ENCODE assay signal across 23 cellular contexts in the genomic region with DNA sequence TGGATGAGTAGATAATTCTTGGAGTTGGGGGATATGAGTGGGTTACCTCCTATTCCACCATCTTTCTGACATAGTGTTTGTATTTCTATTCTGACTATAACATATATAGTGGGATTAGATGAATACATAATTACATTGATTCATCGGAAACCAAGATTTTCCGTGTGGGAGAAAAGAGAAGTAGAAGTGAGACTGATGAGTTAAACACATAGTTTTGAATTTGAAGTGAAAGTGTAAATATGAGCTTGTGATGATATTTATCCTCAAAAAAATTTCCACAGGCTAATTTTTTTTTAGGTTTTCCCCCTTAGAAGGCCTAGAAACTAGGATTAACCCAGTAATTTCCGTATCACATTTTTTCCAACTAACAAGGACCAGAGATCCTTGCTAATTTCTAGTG.
"Had no signal": no experiment of that assay in that cellular context is flagged by ENCODE, and none has a peak within 500 bp of the region (broad histone marks: within the 10 kb centered on the region; RNA-seq: fewer than 3 reads in every experiment).

No MANE protein-coding gene starts in this region.

- H3K27ac Mint-ChIP-seq: activated CD4-positive, alpha-beta T cell treated with anti-CD3 and anti-CD28 coated beads for 36 hours; activated naive CD8-positive, alpha-beta T cell; activated T-cell treated with anti-CD3 and anti-CD28 coated beads, Interleukin-2, amount 50 U/mL, for 24 hours; activated T-helper 17 cell treated with anti-CD3 and anti-CD28 coated beads, Interleukin-2, amount 50 U/mL, for 72 hours; endodermal cell; mesothelial cell of epicardium; naive thymus-derived CD8-positive, alpha-beta T cell; neural progenitor cell; WTC11 had no signal

- ATAC-seq: activated CD4-positive, alpha-beta T cell treated with anti-CD3 and anti-CD28 coated beads for 36 hours; activated T-helper 17 cell treated with anti-CD3 and anti-CD28 coated beads, Interleukin-2, amount 50 U/mL, for 72 hours; gastroesophageal sphincter; naive thymus-derived CD8-positive, alpha-beta T cell; right lobe of liver; WTC11 had no signal

- H3K36me3 Mint-ChIP-seq: activated naive CD8-positive, alpha-beta T cell; mesothelial cell of epicardium; neural progenitor cell had no signal

- H3K4me3 Mint-ChIP-seq: activated CD4-positive, alpha-beta T cell treated with anti-CD3 and anti-CD28 coated beads for 36 hours; activated naive CD8-positive, alpha-beta T cell; activated T-cell treated with anti-CD3 and anti-CD28 coated beads, Interleukin-2, amount 50 U/mL, for 24 hours; activated T-helper 17 cell treated with anti-CD3 and anti-CD28 coated beads, Interleukin-2, amount 50 U/mL, for 72 hours; central memory CD8-positive, alpha-beta T cell; endodermal cell; mesothelial cell of epicardium; naive thymus-derived CD8-positive, alpha-beta T cell; neural progenitor cell; WTC11 had no signal

- H3K9me3 Mint-ChIP-seq: central memory CD8-positive, alpha-beta T cell had no signal

- DNase-seq: activated CD4-positive, alpha-beta T cell treated with anti-CD3 and anti-CD28 coated beads for 36 hours; activated CD4-positive, alpha-beta T cell treated with anti-CD3 and anti-CD28 coated beads, Interleukin-2, amount 50 U/mL, for 4 hours; activated CD8-positive, alpha-beta memory T cell treated with anti-CD3 and anti-CD28 coated beads for 24 hours; activated CD8-positive, alpha-beta memory T cell treated with anti-CD3 and anti-CD28 coated beads, Interleukin-2, amount 50 U/mL, for 4 hours; activated T-cell treated with anti-CD3 and anti-CD28 coated beads, Interleukin-2, amount 50 U/mL, for 24 hours; adrenal gland; colonic mucosa; endodermal cell; head of caudate nucleus; hypothalamus; left ventricle myocardium inferior; naive thymus-derived CD8-positive, alpha-beta T cell; posterior cingulate gyrus; right lobe of liver; stimulated activated CD4-positive, alpha-beta T cell treated with anti-CD3 and anti-CD28 coated beads, Interleukin-1b, Interleukin-23, amount 100 ng/mL, for 48 hours; stomach had no signal

- H3K4me1 Mint-ChIP-seq: activated T-helper 17 cell treated with anti-CD3 and anti-CD28 coated beads, Interleukin-2, amount 50 U/mL, for 72 hours; central memory CD8-positive, alpha-beta T cell; endodermal cell; mesothelial cell of epicardium; neural progenitor cell had no signal
